ENCODE assay signal across 7 cellular contexts in genomic region chr19:39971380-39971841, GRCh38. TPM values are rescaled to one million over a fixed set of nuclear protein-coding genes. Genes with fewer than 3 reads are reported as not detected.
DNase-seq lines count a peak whose midpoint lies in the region; ATAC-seq and TF ChIP-seq lines count a peak whose summit lies in the region.

No MANE protein-coding gene starts in this region.

- H3K27me3 ChIP-seq in PC-9 (ENCODE audit: insufficient read depth, low read depth) (no peaks in the 10 kb centered on the region), neuron (ENCODE audit: insufficient read depth, low read length) (no peaks in the 10 kb centered on the region)

- CTCF ChIA-PET in PC-9 (lab: Charles Lee): no interaction called here

- peak; percentile 3 for ATAC-seq in GM19023 (IDR thresholded peaks at IDR 0.05; ENCODE audit: unreplicated experiment)

- POLR2A ChIA-PET in PC-9 (lab: Charles Lee; ENCODE audit: unreplicated experiment): interaction anchor here (0.5 to 1.0 kb wide), 3 partner anchors 125 to 568 kb away, joined by 3 to 6 read pairs (median 3); no protein-coding TSS in a partner anchor

- H2AFZ ChIP-seq in PC-9 (peak overlapping the region; percentile 72), neuron (ENCODE audit: low read depth, low read length) (no peak overlapping the region)

- in situ Hi-C loops in G401 (cut with HindIII; ENCODE audit: low sequenced_read_pairs): no loop called here

- peaks cover 28% of the 10 kb centered on the region for H3K79me2 ChIP-seq in PC-9 (ENCODE audit: low read depth)

- peak overlapping the region; percentile 31; the same call in 1 of the 2 replicates for H3K27ac ChIP-seq in PC-9

- intact Hi-C loops in PC-9 (cut with micrococcal nuclease; ENCODE audit: unreplicated experiment): loop anchor here (1.0 kb wide), 2 partner anchors 25 to 125 kb away; partner anchors contain the start of gene FBL

- H3K9me2 ChIP-seq in PC-9 (ENCODE audit: insufficient read depth): no peaks in the 10 kb centered on the region

- DNase-seq in PC-9 (no peak), epithelial cell of esophagus (ENCODE audit: low read depth) (peak; percentile 9), NCI-H2171 treated with DMSO at 0.1 percent for 48 hours (lab: John Stamatoyannopoulos, UW) (no peak), G401 (ENCODE audit: low spot score) (no peak), NCI-H510A treated with DMSO at 0.1 percent for 48 hours (lab: John Stamatoyannopoulos, UW) (no peak)

- H3K4me3 ChIP-seq in PC-9 (peak overlapping the region; percentile 90), epithelial cell of esophagus (ENCODE audit: low read length) (peak overlapping the region; percentile 96), neuron (ENCODE audit: low read length) (peak overlapping the region; percentile 83)

- H3F3A ChIP-seq in PC-9 (ENCODE audit: insufficient read depth, low read depth): peaks cover 4% of the 10 kb centered on the region; the same call in 1 of the 2 replicates

- no TSS peak for BruUV-seq in PC-9 (replicated peaks; lab: Mats Ljungman, UMichigan)

- H3K4me1 ChIP-seq in PC-9 (replicated peaks; ENCODE audit: insufficient read depth) (peaks cover 18% of the 10 kb centered on the region), neuron (ENCODE audit: insufficient read depth, low read length) (peaks cover 7% of the 10 kb centered on the region)

- H3K9me3 ChIP-seq in PC-9 (ENCODE audit: insufficient read depth, low read depth): no peaks in the 10 kb centered on the region
- no peaks in the 10 kb centered on the region for H3K9me3 ChIP-seq in neuron (ENCODE audit: low read length)

- H3K4me2 ChIP-seq in PC-9: peak overlapping the region; percentile 95

- no peaks in the 10 kb centered on the region for H4K20me1 ChIP-seq in PC-9 (ENCODE audit: insufficient read depth)

- peaks cover 14% of the 10 kb centered on the region; the same call in 1 of the 2 replicates for H3K36me3 ChIP-seq in PC-9 (ENCODE audit: low read depth)
- peaks cover 39% of the 10 kb centered on the region for H3K36me3 ChIP-seq in neuron (ENCODE audit: insufficient read depth, low read length)

- no peak for TF ChIP-seq CTCF in PC-9 (conservative IDR thresholded peaks at IDR 0.05)
- TF ChIP-seq CTCF in epithelial cell of esophagus (IDR thresholded peaks at IDR 0.05; ENCODE audit: insufficient read depth, low read depth, low read length, missing control alignments): no peak

RNA-seq across cellular contexts. Expression of gene PSMC4, which starts 0.4 kb away (rescaled TPM):
- total RNA-seq in PC-9 (2021): 82.8 and 110 TPM in 2 replicates
- 273 and 325 TPM in 2 replicates for total RNA-seq in G401 (2014; rRNA removed; shearing (Covaris generic))

RNA-seq across cellular contexts. Expression of gene ZNF546, which starts 25.4 kb away (rescaled TPM):
- total RNA-seq in PC-9 (2021): 1.9 and 3.6 TPM in 2 replicates
- 3.0 and 3.4 TPM in 2 replicates for total RNA-seq in G401 (2014; rRNA removed; shearing (Covaris generic))

RNA-seq across cellular contexts. Expression of gene FCGBP, which starts 37.0 kb away (rescaled TPM):
- 5.8 and 9.3 TPM in 2 replicates for total RNA-seq in PC-9 (2021)
- total RNA-seq in G401 (2014; rRNA removed; shearing (Covaris generic)): 0.55 and 0.61 TPM in 2 replicates
